Comparison of ENCODE assay signal across 1 cellular context in the genomic region with DNA sequence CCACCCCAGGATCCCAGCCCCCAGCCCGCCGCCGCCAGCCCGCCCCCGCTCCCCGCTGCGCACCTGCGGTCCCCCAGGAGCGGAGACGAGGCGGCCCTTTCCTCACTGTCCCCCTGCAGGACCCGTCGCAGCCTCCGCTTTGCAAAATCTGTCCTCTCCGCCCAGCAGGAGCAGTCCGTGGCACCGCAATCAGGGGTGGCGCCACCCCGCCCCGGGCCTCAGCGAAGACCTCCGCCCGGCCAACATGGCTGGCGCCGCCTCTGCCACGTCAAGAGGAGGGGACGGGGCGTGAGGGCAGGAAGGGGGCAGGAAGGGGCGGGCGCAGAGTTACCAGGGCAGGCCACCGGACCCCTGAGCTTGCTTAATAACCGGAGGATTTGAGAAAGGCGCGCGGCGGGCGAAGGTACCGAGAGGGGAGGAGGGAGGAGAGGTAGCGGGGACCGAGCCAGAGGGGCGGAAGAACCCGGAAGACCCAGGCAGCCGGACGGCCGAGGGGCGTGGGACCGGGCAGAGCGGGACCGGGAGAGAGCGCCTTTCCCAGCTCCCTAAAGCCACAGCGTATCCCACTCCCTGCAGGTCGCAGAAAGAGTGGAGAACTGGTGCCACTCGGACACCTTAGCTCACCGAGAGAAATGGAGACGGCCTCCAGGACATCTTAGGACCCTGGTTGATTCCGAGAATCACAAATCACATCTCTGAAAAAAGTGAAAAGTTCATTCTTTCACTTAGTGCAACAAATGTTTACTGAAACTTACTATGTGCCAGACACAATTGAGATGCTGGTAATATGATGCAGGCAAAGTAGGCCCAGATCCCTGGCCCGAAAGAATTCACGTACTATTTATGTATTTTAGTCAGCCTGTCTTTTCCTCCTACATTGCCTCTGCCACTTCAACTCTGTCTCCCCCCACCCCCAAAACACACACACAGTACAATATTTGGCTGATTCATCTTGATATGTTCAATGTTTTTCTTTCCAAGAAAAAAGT.
A peak's percentile ranks its signal among the peaks of the same experiment; 100 is the strongest.
TF ChIP-seq lines count a peak whose summit lies in the region.

Gene SEC23A (minus strand): TSS at position 267 of the 989 bp plus-strand sequence. CDS start 7,117 bp downstream, outside the sequence.

TF ChIP-seq in HepG2, 621 proteins besides CTCF, POLR2A, EP300 and RAD21 (continued from another document and continues in another):
- TF ChIP-seq ZIK1 (CRISPR knock-in tag; IDR thresholded peaks at IDR 0.05; ENCODE audit: borderline replicate concordance, low read depth) (peak; percentile 99), ZFAT (CRISPR knock-in tag; conservative IDR thresholded peaks at IDR 0.05) (peak; percentile 92), FOXA3 (CRISPR knock-in tag; IDR thresholded peaks at IDR 0.05) (peak; percentile 85), PHB2 (IDR thresholded peaks at IDR 0.05; ENCODE audit: partially characterized antibody) (no peak), FOSL1 (CRISPR knock-in tag; IDR thresholded peaks at IDR 0.05; ENCODE audit: borderline replicate concordance) (no peak), ZNF83 (CRISPR knock-in tag; IDR thresholded peaks at IDR 0.05; ENCODE audit: borderline replicate concordance) (peak; percentile 99; the same call in 1 of the 2 replicates), KDM5B (CRISPR knock-in tag; IDR thresholded peaks at IDR 0.05; ENCODE audit: borderline replicate concordance) (peak; percentile 99), TBX3 (IDR thresholded peaks at IDR 0.05; ENCODE audit: borderline replicate concordance) (peak; percentile 58), THAP9 (CRISPR knock-in tag; IDR thresholded peaks at IDR 0.05; ENCODE audit: borderline replicate concordance) (peak; percentile 98), SNAPC2 (CRISPR knock-in tag; IDR thresholded peaks at IDR 0.05) (peak; percentile 98), ZNF382 (CRISPR knock-in tag; IDR thresholded peaks at IDR 0.05; ENCODE audit: borderline replicate concordance) (no peak), ARNT2 (CRISPR knock-in tag; IDR thresholded peaks at IDR 0.05; ENCODE audit: low read depth) (peak; percentile 100), SOX5 (CRISPR knock-in tag; IDR thresholded peaks at IDR 0.05; ENCODE audit: borderline replicate concordance) (peak; percentile 75; the same call in 1 of the 2 replicates), ZNF749 (CRISPR knock-in tag; IDR thresholded peaks at IDR 0.05; ENCODE audit: borderline replicate concordance) (peak; percentile 79), SRF (IDR thresholded peaks at IDR 0.05; ENCODE audit: low read depth, low read length) (no peak; the same call in none of the 2 replicates), ZNF224 (CRISPR knock-in tag; IDR thresholded peaks at IDR 0.05) (peak; percentile 95), ZFP36 (IDR thresholded peaks at IDR 0.05; ENCODE audit: borderline replicate concordance, low read depth, low read length, partially characterized antibody) (peak; percentile 2), MAFF (IDR thresholded peaks at IDR 0.05; ENCODE audit: low read depth, low read length) (no peak), NFYB (CRISPR knock-in tag; IDR thresholded peaks at IDR 0.05) (peak; percentile 63), NFE2L1 (CRISPR knock-in tag; IDR thresholded peaks at IDR 0.05; ENCODE audit: borderline replicate concordance) (peak; percentile 89), ZSCAN30 (CRISPR knock-in tag; IDR thresholded peaks at IDR 0.05) (peak; percentile 97), NFKBIZ (CRISPR knock-in tag; IDR thresholded peaks at IDR 0.05) (peak; percentile 88), ZNF343 (CRISPR knock-in tag; IDR thresholded peaks at IDR 0.05) (peak; percentile 95), FOXM1 (CRISPR knock-in tag; IDR thresholded peaks at IDR 0.05) (peak; percentile 34; the same call in 1 of the 2 replicates), RELA (CRISPR knock-in tag; IDR thresholded peaks at IDR 0.05) (peak; percentile 90; the same call in 1 of the 2 replicates), ZNF260 (CRISPR knock-in tag; IDR thresholded peaks at IDR 0.05; ENCODE audit: borderline replicate concordance, low read depth) (peak; percentile 97), KAT2B (IDR thresholded peaks at IDR 0.05; ENCODE audit: borderline replicate concordance, low read depth, low read length) (0 out of 2 replicates have a peak, but pooled peaks have one; percentile 30), MAFG (CRISPR knock-in tag; IDR thresholded peaks at IDR 0.05) (no peak), ZNF777 (CRISPR knock-in tag; IDR thresholded peaks at IDR 0.05) (peak; percentile 64), MIER2 (CRISPR knock-in tag; IDR thresholded peaks at IDR 0.05) (peak; percentile 86), HNF4A (CRISPR knock-in tag; IDR thresholded peaks at IDR 0.05) (peak; percentile 87; the same call in 1 of the 2 replicates), RXRA (CRISPR knock-in tag; IDR thresholded peaks at IDR 0.05) (peak; percentile 98), ZNF639 (CRISPR knock-in tag; conservative IDR thresholded peaks at IDR 0.05) (peak; percentile 100), ZNF263 (CRISPR knock-in tag; IDR thresholded peaks at IDR 0.05) (peak; percentile 95)
- TF ChIP-seq, protein P1, sequence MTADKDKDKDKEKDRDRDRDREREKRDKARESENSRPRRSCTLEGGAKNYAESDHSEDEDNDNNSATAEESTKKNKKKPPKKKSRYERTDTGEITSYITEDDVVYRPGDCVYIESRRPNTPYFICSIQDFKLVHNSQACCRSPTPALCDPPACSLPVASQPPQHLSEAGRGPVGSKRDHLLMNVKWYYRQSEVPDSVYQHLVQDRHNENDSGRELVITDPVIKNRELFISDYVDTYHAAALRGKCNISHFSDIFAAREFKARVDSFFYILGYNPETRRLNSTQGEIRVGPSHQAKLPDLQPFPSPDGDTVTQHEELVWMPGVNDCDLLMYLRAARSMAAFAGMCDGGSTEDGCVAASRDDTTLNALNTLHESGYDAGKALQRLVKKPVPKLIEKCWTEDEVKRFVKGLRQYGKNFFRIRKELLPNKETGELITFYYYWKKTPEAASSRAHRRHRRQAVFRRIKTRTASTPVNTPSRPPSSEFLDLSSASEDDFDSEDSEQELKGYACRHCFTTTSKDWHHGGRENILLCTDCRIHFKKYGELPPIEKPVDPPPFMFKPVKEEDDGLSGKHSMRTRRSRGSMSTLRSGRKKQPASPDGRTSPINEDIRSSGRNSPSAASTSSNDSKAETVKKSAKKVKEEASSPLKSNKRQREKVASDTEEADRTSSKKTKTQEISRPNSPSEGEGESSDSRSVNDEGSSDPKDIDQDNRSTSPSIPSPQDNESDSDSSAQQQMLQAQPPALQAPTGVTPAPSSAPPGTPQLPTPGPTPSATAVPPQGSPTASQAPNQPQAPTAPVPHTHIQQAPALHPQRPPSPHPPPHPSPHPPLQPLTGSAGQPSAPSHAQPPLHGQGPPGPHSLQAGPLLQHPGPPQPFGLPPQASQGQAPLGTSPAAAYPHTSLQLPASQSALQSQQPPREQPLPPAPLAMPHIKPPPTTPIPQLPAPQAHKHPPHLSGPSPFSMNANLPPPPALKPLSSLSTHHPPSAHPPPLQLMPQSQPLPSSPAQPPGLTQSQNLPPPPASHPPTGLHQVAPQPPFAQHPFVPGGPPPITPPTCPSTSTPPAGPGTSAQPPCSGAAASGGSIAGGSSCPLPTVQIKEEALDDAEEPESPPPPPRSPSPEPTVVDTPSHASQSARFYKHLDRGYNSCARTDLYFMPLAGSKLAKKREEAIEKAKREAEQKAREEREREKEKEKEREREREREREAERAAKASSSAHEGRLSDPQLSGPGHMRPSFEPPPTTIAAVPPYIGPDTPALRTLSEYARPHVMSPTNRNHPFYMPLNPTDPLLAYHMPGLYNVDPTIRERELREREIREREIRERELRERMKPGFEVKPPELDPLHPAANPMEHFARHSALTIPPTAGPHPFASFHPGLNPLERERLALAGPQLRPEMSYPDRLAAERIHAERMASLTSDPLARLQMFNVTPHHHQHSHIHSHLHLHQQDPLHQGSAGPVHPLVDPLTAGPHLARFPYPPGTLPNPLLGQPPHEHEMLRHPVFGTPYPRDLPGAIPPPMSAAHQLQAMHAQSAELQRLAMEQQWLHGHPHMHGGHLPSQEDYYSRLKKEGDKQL (CRISPR knock-in tag; IDR thresholded peaks at IDR 0.05; ENCODE audit: low read depth), result peak; percentile 62; the same call in 1 of the 2 replicates
- TF ChIP-seq, protein P2, sequence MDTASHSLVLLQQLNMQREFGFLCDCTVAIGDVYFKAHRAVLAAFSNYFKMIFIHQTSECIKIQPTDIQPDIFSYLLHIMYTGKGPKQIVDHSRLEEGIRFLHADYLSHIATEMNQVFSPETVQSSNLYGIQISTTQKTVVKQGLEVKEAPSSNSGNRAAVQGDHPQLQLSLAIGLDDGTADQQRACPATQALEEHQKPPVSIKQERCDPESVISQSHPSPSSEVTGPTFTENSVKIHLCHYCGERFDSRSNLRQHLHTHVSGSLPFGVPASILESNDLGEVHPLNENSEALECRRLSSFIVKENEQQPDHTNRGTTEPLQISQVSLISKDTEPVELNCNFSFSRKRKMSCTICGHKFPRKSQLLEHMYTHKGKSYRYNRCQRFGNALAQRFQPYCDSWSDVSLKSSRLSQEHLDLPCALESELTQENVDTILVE (CRISPR knock-in tag; IDR thresholded peaks at IDR 0.05), result peak; percentile 100
- TF ChIP-seq, protein P3, sequence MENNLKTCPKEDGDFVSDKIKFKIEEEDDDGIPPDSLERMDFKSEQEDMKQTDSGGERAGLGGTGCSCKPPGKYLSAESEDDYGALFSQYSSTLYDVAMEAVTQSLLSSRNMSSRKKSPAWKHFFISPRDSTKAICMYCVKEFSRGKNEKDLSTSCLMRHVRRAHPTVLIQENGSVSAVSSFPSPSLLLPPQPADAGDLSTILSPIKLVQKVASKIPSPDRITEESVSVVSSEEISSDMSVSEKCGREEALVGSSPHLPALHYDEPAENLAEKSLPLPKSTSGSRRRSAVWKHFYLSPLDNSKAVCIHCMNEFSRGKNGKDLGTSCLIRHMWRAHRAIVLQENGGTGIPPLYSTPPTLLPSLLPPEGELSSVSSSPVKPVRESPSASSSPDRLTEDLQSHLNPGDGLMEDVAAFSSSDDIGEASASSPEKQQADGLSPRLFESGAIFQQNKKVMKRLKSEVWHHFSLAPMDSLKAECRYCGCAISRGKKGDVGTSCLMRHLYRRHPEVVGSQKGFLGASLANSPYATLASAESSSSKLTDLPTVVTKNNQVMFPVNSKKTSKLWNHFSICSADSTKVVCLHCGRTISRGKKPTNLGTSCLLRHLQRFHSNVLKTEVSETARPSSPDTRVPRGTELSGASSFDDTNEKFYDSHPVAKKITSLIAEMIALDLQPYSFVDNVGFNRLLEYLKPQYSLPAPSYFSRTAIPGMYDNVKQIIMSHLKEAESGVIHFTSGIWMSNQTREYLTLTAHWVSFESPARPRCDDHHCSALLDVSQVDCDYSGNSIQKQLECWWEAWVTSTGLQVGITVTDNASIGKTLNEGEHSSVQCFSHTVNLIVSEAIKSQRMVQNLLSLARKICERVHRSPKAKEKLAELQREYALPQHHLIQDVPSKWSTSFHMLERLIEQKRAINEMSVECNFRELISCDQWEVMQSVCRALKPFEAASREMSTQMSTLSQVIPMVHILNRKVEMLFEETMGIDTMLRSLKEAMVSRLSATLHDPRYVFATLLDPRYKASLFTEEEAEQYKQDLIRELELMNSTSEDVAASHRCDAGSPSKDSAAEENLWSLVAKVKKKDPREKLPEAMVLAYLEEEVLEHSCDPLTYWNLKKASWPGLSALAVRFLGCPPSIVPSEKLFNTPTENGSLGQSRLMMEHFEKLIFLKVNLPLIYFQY (CRISPR knock-in tag; IDR thresholded peaks at IDR 0.05; ENCODE audit: borderline replicate concordance), result peak; percentile 67; the same call in 1 of the 2 replicates
